ENCODE assay signal across 22 cellular contexts in genomic region chr22:43241699-43242386, GRCh38.
"Had no signal": no experiment of that assay in that cellular context is flagged by ENCODE, and none has a peak within 500 bp of the region (broad histone marks: within the 10 kb centered on the region; RNA-seq: fewer than 3 reads in every experiment).

No MANE protein-coding gene starts in this region.

- H2AFZ ChIP-seq: hepatocyte, parathyroid adenoma had no signal

- H3K4me3 Mint-ChIP-seq: naive thymus-derived CD4-positive, alpha-beta T cell; natural killer cell treated with Interleukin-12 subunit alpha and Interleukin-12 subunit beta and Interleukin-15 and Interleukin-18, amount 100 ng/mL, for 72 hours; stimulated activated effector memory CD8-positive, alpha-beta T cell treated with anti-CD3 and anti-CD28 coated beads, Interleukin-12 subunit alpha, Interleukin-12 subunit beta, amount 100 ng/mL, for 72 hours; stimulated activated naive CD8-positive, alpha-beta T cell treated with anti-CD3 and anti-CD28 coated beads, Interleukin-15, amount 100 ng/mL, for 72 hours; type B pancreatic cell had no signal

- H3K36me3 ChIP-seq: heart right ventricle, right atrium auricular region, tibial nerve, vagina had no signal

- H3K27me3 ChIP-seq: hepatocyte, right atrium auricular region, tibial nerve, vagina had no signal

- H3K4me1 Mint-ChIP-seq: naive thymus-derived CD4-positive, alpha-beta T cell; stimulated activated effector memory CD8-positive, alpha-beta T cell treated with anti-CD3 and anti-CD28 coated beads, Interleukin-12 subunit alpha, Interleukin-12 subunit beta, amount 100 ng/mL, for 72 hours; stimulated activated naive CD8-positive, alpha-beta T cell treated with anti-CD3 and anti-CD28 coated beads, Interleukin-15, amount 100 ng/mL, for 72 hours had no signal

- ATAC-seq: heart right ventricle; left lobe of liver; mucosa of descending colon; naive thymus-derived CD4-positive, alpha-beta T cell; natural killer cell treated with Interleukin-12 subunit alpha and Interleukin-12 subunit beta and Interleukin-15 and Interleukin-18, amount 100 ng/mL, for 72 hours; stimulated activated effector memory CD8-positive, alpha-beta T cell treated with anti-CD3 and anti-CD28 coated beads, Interleukin-12 subunit alpha, Interleukin-12 subunit beta, amount 100 ng/mL, for 72 hours; stimulated activated naive CD8-positive, alpha-beta T cell treated with anti-CD3 and anti-CD28 coated beads, Interleukin-15, amount 100 ng/mL, for 72 hours had no signal

- DNase-seq: heart right ventricle; kidney glomerular epithelial cell; left cardiac atrium; midbrain; mucosa of descending colon; naive thymus-derived CD4-positive, alpha-beta T cell; nucleus accumbens; stimulated activated CD4-positive, alpha-beta T cell treated with anti-CD3 and anti-CD28 coated beads, Interleukin-4, amount 100 ng/mL, for 24 hours; stimulated activated naive CD4-positive, alpha-beta T cell treated with Interleukin-2 at 50 U/mL for 16 hours; stimulated activated naive CD8-positive, alpha-beta T cell treated with anti-CD3 and anti-CD28 coated beads, Interleukin-15, amount 100 ng/mL, for 72 hours; substantia nigra had no signal

- H3K27me3 Mint-ChIP-seq: natural killer cell treated with Interleukin-12 subunit alpha and Interleukin-12 subunit beta and Interleukin-15 and Interleukin-18, amount 100 ng/mL, for 72 hours; stimulated activated naive CD8-positive, alpha-beta T cell treated with anti-CD3 and anti-CD28 coated beads, Interleukin-15, amount 100 ng/mL, for 72 hours had no signal

- H3K27ac ChIP-seq: heart right ventricle, hepatocyte, parathyroid adenoma, right atrium auricular region, skin epidermis, tibial nerve, vagina had no signal

- H3K4me3 ChIP-seq: heart right ventricle, hepatocyte, lung, mucosa of descending colon, right atrium auricular region, skin epidermis, tibial nerve, vagina had no signal

- H3K9me3 ChIP-seq: heart right ventricle, mucosa of descending colon, right atrium auricular region, tibial nerve, vagina had no signal

- H3K9me3 Mint-ChIP-seq: naive thymus-derived CD4-positive, alpha-beta T cell; natural killer cell treated with Interleukin-12 subunit alpha and Interleukin-12 subunit beta and Interleukin-15 and Interleukin-18, amount 100 ng/mL, for 72 hours; stimulated activated effector memory CD8-positive, alpha-beta T cell treated with anti-CD3 and anti-CD28 coated beads, Interleukin-12 subunit alpha, Interleukin-12 subunit beta, amount 100 ng/mL, for 72 hours; stimulated activated naive CD8-positive, alpha-beta T cell treated with anti-CD3 and anti-CD28 coated beads, Interleukin-15, amount 100 ng/mL, for 72 hours; type B pancreatic cell had no signal

- H3K79me2 ChIP-seq: hepatocyte, parathyroid adenoma had no signal

- H3K36me3 Mint-ChIP-seq: naive thymus-derived CD4-positive, alpha-beta T cell; natural killer cell treated with Interleukin-12 subunit alpha and Interleukin-12 subunit beta and Interleukin-15 and Interleukin-18, amount 100 ng/mL, for 72 hours; stimulated activated effector memory CD8-positive, alpha-beta T cell treated with anti-CD3 and anti-CD28 coated beads, Interleukin-12 subunit alpha, Interleukin-12 subunit beta, amount 100 ng/mL, for 72 hours; type B pancreatic cell had no signal

- H3K4me1 ChIP-seq: parathyroid adenoma, vagina had no signal

- H3K27ac Mint-ChIP-seq: naive thymus-derived CD4-positive, alpha-beta T cell; natural killer cell treated with Interleukin-12 subunit alpha and Interleukin-12 subunit beta and Interleukin-15 and Interleukin-18, amount 100 ng/mL, for 72 hours; stimulated activated effector memory CD8-positive, alpha-beta T cell treated with anti-CD3 and anti-CD28 coated beads, Interleukin-12 subunit alpha, Interleukin-12 subunit beta, amount 100 ng/mL, for 72 hours; stimulated activated naive CD8-positive, alpha-beta T cell treated with anti-CD3 and anti-CD28 coated beads, Interleukin-15, amount 100 ng/mL, for 72 hours; type B pancreatic cell had no signal

- H3K4me2 ChIP-seq: hepatocyte had no signal
